31 cellular contexts compared by ENCODE assay signal in the genomic region with DNA sequence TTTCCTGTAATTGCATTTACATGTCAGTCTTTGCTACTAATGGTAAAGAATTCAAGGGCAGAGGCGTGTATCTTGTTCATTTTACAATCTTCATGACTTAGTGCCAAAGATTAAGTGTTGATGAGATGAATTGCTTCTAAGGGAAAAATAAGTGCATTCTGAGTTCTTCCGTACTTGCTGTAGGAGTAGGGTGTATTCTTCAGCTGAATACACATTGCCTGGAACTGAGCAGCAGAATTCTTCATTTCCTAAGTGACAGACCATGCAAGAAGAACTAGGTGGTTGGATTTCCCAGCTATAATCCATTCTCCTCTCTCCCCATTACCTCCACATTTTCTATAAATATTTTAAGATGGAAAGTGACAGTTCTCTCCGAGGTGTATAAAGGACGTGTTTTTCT.
DNase-seq lines count a peak whose midpoint lies in the region; ATAC-seq and TF ChIP-seq lines count a peak whose summit lies in the region.
"Had no signal": no experiment of that assay in that cellular context is flagged by ENCODE, and none has a peak within 500 bp of the region (broad histone marks: within the 10 kb centered on the region; RNA-seq: fewer than 3 reads in every experiment).

No MANE protein-coding gene starts in this region.

- H3K79me2 ChIP-seq in Karpas-422 (ENCODE audit: low read length), result no peaks in the 10 kb centered on the region

- no peaks in the 10 kb centered on the region for H3K27me3 ChIP-seq in Karpas-422 (ENCODE audit: low read length)
- peaks cover 0 to 8% of the 10 kb centered on the region in 2 donors for H3K27me3 ChIP-seq in breast epithelium
- H3K27me3 ChIP-seq: BE2C; BLaER1; BLaER1 treated with 17β-estradiol and CSF1 and Interleukin-3, amounts not matched to agents 10 nM and 100 nM had no signal

- no peaks in the 10 kb centered on the region for H4K20me1 ChIP-seq in Karpas-422 (ENCODE audit: insufficient read depth, low read depth, low read length)
- H4K20me1 ChIP-seq: BLaER1; BLaER1 treated with 17β-estradiol and CSF1 and Interleukin-3, amounts not matched to agents 10 nM and 100 nM had no signal

- H3K9me2 ChIP-seq in Karpas-422 (replicated peaks; ENCODE audit: insufficient read depth, low read length), result no peaks in the 10 kb centered on the region

- no peak overlapping the region for H2AFZ ChIP-seq in Karpas-422 (ENCODE audit: low read length)

- H3K9ac ChIP-seq in Karpas-422 (ENCODE audit: low read length), result no peak overlapping the region
- H3K9ac ChIP-seq: BLaER1; BLaER1 treated with 17β-estradiol and CSF1 and Interleukin-3, amounts not matched to agents 10 nM and 100 nM had no signal

- H3K4me1 ChIP-seq in Karpas-422 (ENCODE audit: low read length) (no peaks in the 10 kb centered on the region), breast epithelium (no peaks in the 10 kb centered on the region)
- H3K4me1 ChIP-seq: A549; BE2C; BLaER1; BLaER1 treated with 17β-estradiol and CSF1 and Interleukin-3, amounts not matched to agents 10 nM and 100 nM; Caco-2 had no signal

- H3K36me3 ChIP-seq in Karpas-422 (ENCODE audit: insufficient read depth, low read length) (no peaks in the 10 kb centered on the region), breast epithelium (no peaks in the 10 kb centered on the region)
- H3K36me3 ChIP-seq: BE2C; BLaER1; BLaER1 treated with 17β-estradiol and CSF1 and Interleukin-3, amounts not matched to agents 10 nM and 100 nM had no signal

- H3K4me2 ChIP-seq in Karpas-422 (ENCODE audit: low read depth, low read length, poor library complexity, severe bottlenecking), result no peak overlapping the region
- H3K4me2 ChIP-seq: A549; BLaER1; BLaER1 treated with 17β-estradiol and CSF1 and Interleukin-3, amounts not matched to agents 10 nM and 100 nM had no signal

- no peaks in the 10 kb centered on the region for H3K9me3 ChIP-seq in Karpas-422 (ENCODE audit: low read length)
- no peaks in the 10 kb centered on the region for H3K9me3 ChIP-seq in breast epithelium
- H3K9me3 ChIP-seq: A549; BE2C; BLaER1; BLaER1 treated with 17β-estradiol and CSF1 and Interleukin-3, amounts not matched to agents 10 nM and 100 nM; Caco-2 had no signal

- H3K27ac ChIP-seq in Karpas-422 (ENCODE audit: low read length), result no peak overlapping the region
- peak overlapping the region; percentile 36 for H3K27ac ChIP-seq in caudate nucleus (ENCODE audit: low read depth, low read length)
- no peak overlapping the region for H3K27ac ChIP-seq in breast epithelium
- H3K27ac ChIP-seq: 22Rv1; A549; BLaER1; BLaER1 treated with 17β-estradiol and CSF1 and Interleukin-3, amounts not matched to agents 10 nM and 100 nM; C4-2B had no signal

- ATAC-seq in GM21825 (IDR thresholded peaks at IDR 0.05; ENCODE audit: unreplicated experiment), result no peak
- ATAC-seq in HG03521 (IDR thresholded peaks at IDR 0.05; ENCODE audit: unreplicated experiment), result no peak
- ATAC-seq: A549; CD8-positive, alpha-beta T cell had no signal

- no peak for TF ChIP-seq POLR2A in breast epithelium (IDR thresholded peaks at IDR 0.05)

- TF ChIP-seq CTCF in breast epithelium (IDR thresholded peaks at IDR 0.05), result no peak

- H3K4me3 ChIP-seq in Karpas-422 (ENCODE audit: low read length) (no peak overlapping the region), breast epithelium (no peak overlapping the region)
- H3K4me3 ChIP-seq: A549; BLaER1; BLaER1 treated with 17β-estradiol and CSF1 and Interleukin-3, amounts not matched to agents 10 nM and 100 nM had no signal

- DNase-seq in Karpas-422 (peak; percentile 4), caudate nucleus (lab: John Stamatoyannopoulos, UW) (peak in 4 of 61 donors; percentile 8 to 65 (median 16)), putamen (ENCODE audit: low spot score) (peak; percentile 64), breast epithelium (ENCODE audit: low spot score in 2 of 2) (no peak)
- DNase-seq: 8988T; ACHN; AML-193; BE2C; C1 segment of cervical spinal cord; Caco-2; Calu3; CD4-positive, alpha-beta memory T cell; CD4-positive, alpha-beta T cell; CD4-positive, CD25-positive, alpha-beta regulatory T cell; CD8-positive, alpha-beta memory T cell; CD8-positive, alpha-beta T cell; COR-L47; DMS 273 treated with DMSO at 0.1 percent for 48 hours; DMS153; DMS53; DMS79; DMS79 treated with DMSO at 0.1 percent for 48 hours; DND-41; EL had no signal

- intact Hi-C loops in breast epithelium (cut with DNase I; ENCODE audit: low total_unique reads), result no loop called here

Comparison
In these comparisons a context has a peak if more than half of its experiments do, and no peak if none do; other contexts are left out.
1. DNase-seq: peak in Karpas-422 (single experiment) and putamen (single experiment); none in breast epithelium (0 of 2).